ENCODE assay signal across 26 cellular contexts in genomic region chr3:182081096-182081495, GRCh38.
"Had no signal": no experiment of that assay in that cellular context is flagged by ENCODE, and none has a peak within 500 bp of the region (broad histone marks: within the 10 kb centered on the region; RNA-seq: fewer than 3 reads in every experiment).

No MANE protein-coding gene starts in this region.

- H3K27ac Mint-ChIP-seq: activated CD4-positive, alpha-beta T cell treated with anti-CD3 and anti-CD28 coated beads, Interleukin-2, amount 10 ng/mL, durations not matched to agents 24 days and 14 days; activated CD8-positive, alpha-beta T cell treated with anti-CD3 and anti-CD28 coated beads, Interleukin-2, amount 10 ng/mL, durations not matched to agents 7 days and 5 days; activated naive CD4-positive, alpha-beta T cell treated with anti-CD3 and anti-CD28 coated beads for 36 hours; activated naive CD4-positive, alpha-beta T cell treated with anti-CD3 and anti-CD28 coated beads, Interleukin-2, amount 50 U/mL, for 72 hours; activated T-cell treated with anti-CD3 and anti-CD28 coated beads, Interleukin-2, amount 50 U/mL, for 24 hours; activated T-helper 2 cell treated with anti-CD3 and anti-CD28 coated beads, Interferon-gamma antibody, Interleukin-2, Interleukin-4, amounts not matched to agents 10 μg/mL and 5 μg/mL and 100 μg/mL, durations not matched to agents 14 hours and 24 hours and 36 hours had no signal

- H3K36me3 ChIP-seq: adrenal gland, breast epithelium, WERI-Rb-1 had no signal

- H3K4me2 ChIP-seq: KMS-11 had no signal

- H3K9me3 ChIP-seq: adrenal gland, body of pancreas, breast epithelium had no signal

- DNase-seq: activated CD4-positive, alpha-beta T cell treated with anti-CD3 and anti-CD28 coated beads, Interleukin-2, amount 10 ng/mL, durations not matched to agents 24 days and 14 days; activated CD4-positive, alpha-beta T cell treated with anti-CD3 and anti-CD28 coated beads, Interleukin-2, amount 50 U/mL, for 48 hours; activated CD4-positive, CD25-positive, alpha-beta regulatory T cell; activated CD8-positive, alpha-beta T cell treated with anti-CD3 and anti-CD28 coated beads, Interleukin-2, amount 10 ng/mL, durations not matched to agents 7 days and 5 days; activated gamma-delta T cell treated with Interleukin-2 at 50 U/mL for 16 hours; activated naive CD4-positive, alpha-beta T cell treated with anti-CD3 and anti-CD28 coated beads for 36 hours; activated T-cell treated with anti-CD3 and anti-CD28 coated beads, Interleukin-2, amount 50 U/mL, for 24 hours; adrenal gland; body of pancreas; MM.1S; NCI-H1105; NCI-H1417 treated with DMSO at 0.1 percent for 48 hours; NCI-H187 treated with DMSO at 0.1 percent for 48 hours; NCI-H2081; NCI-H2171 treated with DMSO at 0.1 percent for 48 hours; NCI-H226; NCI-H524 treated with DMSO at 0.1 percent for 48 hours; NK-92 treated with Interleukin-12 subunit alpha and Interleukin-12 subunit beta, amount 100 ng/mL, for 24 hours; OCI-M1; Right ventricle myocardium superior; T1000; WERI-Rb-1 had no signal

- H3K27me3 ChIP-seq: adrenal gland, body of pancreas, breast epithelium had no signal

- H3K4me1 ChIP-seq: adrenal gland, body of pancreas, breast epithelium had no signal

- H3K27ac ChIP-seq: adrenal gland, body of pancreas, breast epithelium, KMS-11, WERI-Rb-1 had no signal

- H3K4me1 Mint-ChIP-seq: activated CD4-positive, alpha-beta T cell treated with anti-CD3 and anti-CD28 coated beads, Interleukin-2, amount 10 ng/mL, durations not matched to agents 24 days and 14 days had no signal

- H3K4me3 Mint-ChIP-seq: activated CD4-positive, alpha-beta T cell treated with anti-CD3 and anti-CD28 coated beads, Interleukin-2, amount 10 ng/mL, durations not matched to agents 24 days and 14 days; activated CD8-positive, alpha-beta T cell treated with anti-CD3 and anti-CD28 coated beads, Interleukin-2, amount 10 ng/mL, durations not matched to agents 7 days and 5 days; activated naive CD4-positive, alpha-beta T cell treated with anti-CD3 and anti-CD28 coated beads for 36 hours; activated T-cell treated with anti-CD3 and anti-CD28 coated beads, Interleukin-2, amount 50 U/mL, for 24 hours had no signal

- H3K27me3 Mint-ChIP-seq: activated CD4-positive, alpha-beta T cell treated with anti-CD3 and anti-CD28 coated beads, Interleukin-2, amount 10 ng/mL, durations not matched to agents 24 days and 14 days; activated T-cell treated with anti-CD3 and anti-CD28 coated beads, Interleukin-2, amount 50 U/mL, for 24 hours had no signal

- ATAC-seq: activated CD8-positive, alpha-beta T cell treated with anti-CD3 and anti-CD28 coated beads, Interleukin-2, amount 10 ng/mL, durations not matched to agents 7 days and 5 days; activated naive CD4-positive, alpha-beta T cell treated with anti-CD3 and anti-CD28 coated beads, Interleukin-2, amount 50 U/mL, for 72 hours; body of pancreas had no signal

- H3K36me3 Mint-ChIP-seq: activated naive CD4-positive, alpha-beta T cell treated with anti-CD3 and anti-CD28 coated beads, Interleukin-2, amount 50 U/mL, for 72 hours had no signal

- H3K4me3 ChIP-seq: adrenal gland, body of pancreas, breast epithelium had no signal

- H3K9me3 Mint-ChIP-seq: activated CD4-positive, alpha-beta T cell treated with anti-CD3 and anti-CD28 coated beads, Interleukin-2, amount 10 ng/mL, durations not matched to agents 24 days and 14 days; activated naive CD4-positive, alpha-beta T cell treated with anti-CD3 and anti-CD28 coated beads for 36 hours; activated naive CD4-positive, alpha-beta T cell treated with anti-CD3 and anti-CD28 coated beads, Interleukin-2, amount 50 U/mL, for 72 hours; activated T-cell treated with anti-CD3 and anti-CD28 coated beads, Interleukin-2, amount 50 U/mL, for 24 hours; activated T-helper 2 cell treated with anti-CD3 and anti-CD28 coated beads, Interferon-gamma antibody, Interleukin-2, Interleukin-4, amounts not matched to agents 10 μg/mL and 5 μg/mL and 100 μg/mL, durations not matched to agents 14 hours and 24 hours and 36 hours had no signal

- H3K9ac ChIP-seq: KMS-11 had no signal
